7 cellular contexts compared by ENCODE assay signal in the genomic region with DNA sequence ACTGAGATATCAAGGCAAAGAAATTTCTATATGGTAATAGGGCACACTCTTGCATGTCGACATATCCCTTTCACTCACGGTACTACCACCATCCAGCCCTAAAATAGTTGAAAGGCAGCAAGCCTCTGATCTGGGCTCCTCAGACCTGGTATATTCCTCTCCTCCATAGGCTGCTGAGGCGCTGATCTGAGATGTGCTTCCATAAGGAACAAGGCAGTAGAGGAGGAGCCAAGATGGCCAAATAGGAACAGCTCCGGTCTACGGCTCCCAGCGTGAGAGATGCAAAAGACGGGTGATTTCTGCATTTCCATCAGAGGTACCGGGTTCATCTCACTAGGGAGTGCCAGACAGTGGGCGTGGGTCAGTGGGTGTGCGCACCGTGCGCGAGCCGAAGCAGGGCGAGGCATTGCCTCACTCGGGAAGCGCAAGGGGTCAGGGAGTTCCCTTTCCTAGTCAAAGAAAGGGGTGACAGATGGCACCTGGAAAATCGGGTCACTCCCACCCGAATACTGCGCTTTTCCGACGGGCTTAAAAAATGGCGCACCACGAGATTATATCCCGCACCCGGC. TPM values are rescaled to one million over a fixed set of nuclear protein-coding genes. Genes with fewer than 3 reads are reported as not detected.
A peak's percentile ranks its signal among the peaks of the same experiment; 100 is the strongest.
DNase-seq lines count a peak whose midpoint lies in the region; ATAC-seq, FAIRE-seq and TF ChIP-seq lines count a peak whose summit lies in the region.
"Not testable (repeated sequence)": the region's sequence is repeated elsewhere in the genome, so short reads cannot be mapped to it uniquely, and the experiment has no call there.

No MANE protein-coding gene starts in this region.

- not testable (repeated sequence) for H3K9me3 ChIP-seq in HCT116 (ENCODE audit: control insufficient read depth in 1 of 2, insufficient read depth in 1 of 2, low read depth in 1 of 2, low read length in 2 of 2); iPS-15b (ENCODE audit: control insufficient read depth, insufficient read depth, low read length)

- H3K27ac ChIP-seq in HCT116 (ENCODE audit: low read depth, low read length), result not testable (repeated sequence)

- peaks cover 18% of the 10 kb centered on the region for H3K9me3 Mint-ChIP-seq in WTC11

- H3K27me3 ChIP-seq in HCT116 (ENCODE audit: insufficient read depth, low read length); iPS-15b (ENCODE audit: control insufficient read depth, insufficient read depth, low read length): not testable (repeated sequence)

- H3K4me3 Mint-ChIP-seq in WTC11, result peak overlapping the region; percentile 32

- not testable (repeated sequence) for H3K79me2 ChIP-seq in HCT116 (ENCODE audit: insufficient read depth, low read length)

- not testable (repeated sequence) for TF ChIP-seq CTCF in HCT116 (IDR thresholded peaks at IDR 0.05 in 2 of 3, conservative IDR thresholded peaks at IDR 0.05 in 1 of 3; ENCODE audit: borderline replicate concordance in 1 of 3, insufficient read depth in 1 of 3, low read depth in 2 of 3, low read length in 2 of 3); WTC11 (IDR thresholded peaks at IDR 0.05)

- intact Hi-C loops in HCT116 (cut with micrococcal nuclease), result not testable (repeated sequence)

- not testable (repeated sequence) for H3K9me2 ChIP-seq in HCT116 (ENCODE audit: insufficient read depth)

- not testable (repeated sequence) for FAIRE-seq in urothelium cell line (lab: Jason Lieb, UNC)

- ATAC-seq in HCT116 (peak; percentile 81), WTC11 (peak; percentile 38; the same call in 1 of the 2 replicates)

- H3K9ac ChIP-seq in HCT116 (ENCODE audit: low read length), result peak overlapping the region; percentile 26; the same call in 1 of the 2 replicates
- H3K9ac ChIP-seq in iPS-15b (ENCODE audit: low read depth, low read length), result not testable (repeated sequence)

- H3K4me2 ChIP-seq in HCT116 (ENCODE audit: low read length), result peak overlapping the region; percentile 77

- H3K27ac Mint-ChIP-seq in WTC11, result not testable (repeated sequence)

- not testable (repeated sequence) for H3K36me3 Mint-ChIP-seq in WTC11

- CTCF ChIA-PET in HCT116 (lab: Charles Lee); WTC11 (lab: Charles Lee): not testable (repeated sequence)

- not testable (repeated sequence) for H3K27me3 Mint-ChIP-seq in WTC11 (ENCODE audit: low read depth)

- not testable (repeated sequence) for TF ChIP-seq POLR2A in HCT116 (IDR thresholded peaks at IDR 0.05; ENCODE audit: borderline replicate concordance, extremely low read depth, insufficient read depth, insufficient read length)

- not testable (repeated sequence) for TF ChIP-seq RAD21 in HCT116 (IDR thresholded peaks at IDR 0.05; ENCODE audit: low read depth)

- RAD21 ChIA-PET in HCT116 (lab: Charles Lee; ENCODE audit: low non-redundant PET in 1 of 2, low total read pairs in 2 of 2, uncharacterized antibody in 2 of 2, unreplicated experiment in 2 of 2), result not testable (repeated sequence)

- H3K4me3 ChIP-seq in HCT116 (replicated peaks in 1 of 2; ENCODE audit: low read depth in 1 of 2, low read length in 2 of 2), result peak overlapping the region; percentile 41 to 54
- peak overlapping the region; percentile 6 for H3K4me3 ChIP-seq in iPS-15b (ENCODE audit: low read depth, low read length)

- H2AFZ ChIP-seq in HCT116 (ENCODE audit: low read depth, low read length, poor library complexity, severe bottlenecking), result peak overlapping the region; percentile 24

- H3K36me3 ChIP-seq in HCT116 (ENCODE audit: control insufficient read depth in 1 of 2, insufficient read depth in 2 of 2, low read length in 2 of 2); iPS-15b (ENCODE audit: control insufficient read depth, insufficient read depth, low read length): not testable (repeated sequence)

- H4K20me1 ChIP-seq in HCT116 (ENCODE audit: insufficient read depth), result not testable (repeated sequence)

- H3K4me1 ChIP-seq in HCT116 (ENCODE audit: control insufficient read depth in 1 of 2, insufficient read depth in 2 of 2, low read length in 2 of 2); iPS-15b (ENCODE audit: control insufficient read depth, insufficient read depth, low read length): not testable (repeated sequence)

- peak; percentile 36 for DNase-seq in ELF-1 (ENCODE audit: low read depth, low spot score)
- DNase-seq in HCT116 (ENCODE audit: low read depth, low spot score); WTC11 (ENCODE audit: low spot score): not testable (repeated sequence)
- DNase-seq in NCI-H2171 (lab: John Stamatoyannopoulos, UW), result peak; percentile 13
- peak; percentile 29 for DNase-seq in NCI-H69 (lab: John Stamatoyannopoulos, UW)
- peak; percentile 7 for DNase-seq in urothelium cell line (ENCODE audit: low spot score)

- BruUV-seq in HCT116 (replicated peaks; lab: Mats Ljungman, UMichigan), result not testable (repeated sequence)

- POLR2A ChIA-PET in HCT116 (lab: Charles Lee); WTC11 (lab: Charles Lee): not testable (repeated sequence)

- H3K4me1 Mint-ChIP-seq in WTC11, result not testable (repeated sequence)

RNA-seq across cellular contexts. Expression of a gene that starts 27.1 kb away (rescaled TPM):
- total RNA-seq in HCT116 (2021; ENCODE audit: unreplicated experiment), result 10.3 TPM
- polyA plus RNA-seq in HCT116 (2012), result 9.5 and 11.1 TPM in 2 replicates
- total RNA-seq in WTC11 (2021), result 5.0 to 8.1 TPM (median 5.2 TPM) in 3 replicates

RNA-seq across cellular contexts. Expression of a gene that starts 44.0 kb away (rescaled TPM):
- 39.1 TPM for total RNA-seq in HCT116 (2021; ENCODE audit: unreplicated experiment)
- polyA plus RNA-seq in HCT116 (2012), result 36.4 and 39.1 TPM in 2 replicates
- 37.3 to 47.8 TPM (median 45.2 TPM) in 3 replicates for total RNA-seq in WTC11 (2021)
